In genomic region chr9:118836891-118837290, GRCh38 we compare ENCODE assay signal across 27 cellular contexts.
"Had no signal": no experiment of that assay in that cellular context is flagged by ENCODE, and none has a peak within 500 bp of the region (broad histone marks: within the 10 kb centered on the region; RNA-seq: fewer than 3 reads in every experiment).

No MANE protein-coding gene starts in this region.

- H3K27ac Mint-ChIP-seq: memory B cell; naive thymus-derived CD8-positive, alpha-beta T cell; nephron; neural progenitor cell; stimulated activated naive CD8-positive, alpha-beta T cell treated with anti-CD3 and anti-CD28 coated beads, Interleukin-15, Interleukin-2, amounts not matched to agents 100 ng/mL and 50 ng/mL, for 24 hours; type B pancreatic cell had no signal

- H3K36me3 ChIP-seq: left lung, lower lobe of right lung, neural progenitor cell, neutrophil, right atrium auricular region, right lobe of liver, suprapubic skin, thoracic aorta, tibial nerve, vagina had no signal

- DNase-seq: hippocampal formation; kidney glomerular epithelial cell; left cardiac atrium; left lung; lower lobe of right lung; naive thymus-derived CD8-positive, alpha-beta T cell; occipital lobe; psoas muscle; right lobe of liver; stimulated activated CD4-positive, alpha-beta T cell treated with anti-CD3 and anti-CD28 coated beads, Interleukin-12 subunit alpha, Interleukin-12 subunit beta, amount 100 ng/mL, for 4 hours; stimulated activated CD4-positive, alpha-beta T cell treated with anti-CD3 and anti-CD28 coated beads, Interleukin-15, amount 100 ng/mL, for 24 hours; stimulated activated CD4-positive, alpha-beta T cell treated with anti-CD3 and anti-CD28 coated beads, Interleukin-2, amount 100 ng/mL, for 24 hours; stimulated activated CD4-positive, alpha-beta T cell treated with anti-CD3 and anti-CD28 coated beads, Interleukin-4, amount 100 ng/mL, for 1 hour; stimulated activated naive CD4-positive, alpha-beta T cell had no signal

- H3K9ac ChIP-seq: neural progenitor cell, parathyroid adenoma had no signal

- H3K9me3 ChIP-seq: left lung, lower lobe of right lung, neutrophil, psoas muscle, right atrium auricular region, right lobe of liver, suprapubic skin, thoracic aorta, tibial nerve, vagina had no signal

- H3K4me1 Mint-ChIP-seq: memory B cell; naive thymus-derived CD8-positive, alpha-beta T cell; nephron; neural progenitor cell had no signal

- H3K4me3 ChIP-seq: left lung, lower lobe of right lung, neural progenitor cell, psoas muscle, right atrium auricular region, right lobe of liver, skin epidermis, suprapubic skin, thoracic aorta, tibial nerve, vagina had no signal

- H3K36me3 Mint-ChIP-seq: memory B cell; naive thymus-derived CD8-positive, alpha-beta T cell; neural progenitor cell; type B pancreatic cell had no signal

- H2AFZ ChIP-seq: neural progenitor cell, parathyroid adenoma had no signal

- H3K27me3 Mint-ChIP-seq: memory B cell; naive thymus-derived CD8-positive, alpha-beta T cell; stimulated activated naive CD8-positive, alpha-beta T cell treated with anti-CD3 and anti-CD28 coated beads, Interleukin-15, Interleukin-2, amounts not matched to agents 100 ng/mL and 50 ng/mL, for 24 hours; type B pancreatic cell had no signal

- H3K4me2 ChIP-seq: neural progenitor cell had no signal

- H3K4me1 ChIP-seq: left lung, lower lobe of right lung, neural progenitor cell, parathyroid adenoma, psoas muscle, right atrium auricular region, right lobe of liver, suprapubic skin, tibial nerve, vagina had no signal

- H3K27ac ChIP-seq: left lung, lower lobe of right lung, neural progenitor cell, neutrophil, parathyroid adenoma, psoas muscle, right atrium auricular region, right lobe of liver, skin epidermis, suprapubic skin, thoracic aorta, tibial nerve, vagina had no signal

- H3K4me3 Mint-ChIP-seq: memory B cell; naive thymus-derived CD8-positive, alpha-beta T cell; nephron; neural progenitor cell; stimulated activated naive CD8-positive, alpha-beta T cell treated with anti-CD3 and anti-CD28 coated beads, Interleukin-15, Interleukin-2, amounts not matched to agents 100 ng/mL and 50 ng/mL, for 24 hours; type B pancreatic cell had no signal

- H3K79me2 ChIP-seq: parathyroid adenoma had no signal

- H3K27me3 ChIP-seq: left lung, neural progenitor cell, neutrophil, right atrium auricular region, right lobe of liver, suprapubic skin, tibial nerve, vagina had no signal

- ATAC-seq: left lung; lower lobe of right lung; naive thymus-derived CD8-positive, alpha-beta T cell; psoas muscle; right lobe of liver had no signal
